ENCODE assay signal across 8 cellular contexts in genomic region chr4:101345271-101345595, GRCh38. TPM values are rescaled to one million over a fixed set of nuclear protein-coding genes. Genes with fewer than 3 reads are reported as not detected.
DNase-seq lines count a peak whose midpoint lies in the region; ATAC-seq and TF ChIP-seq lines count a peak whose summit lies in the region.

No MANE protein-coding gene starts in this region.

- H3K27me3 ChIP-seq in neuronal stem cell (ENCODE audit: control insufficient read depth in 3 of 3, insufficient read depth in 3 of 3, low read depth in 1 of 3, low read length in 3 of 3): peaks cover 0 to 14% (median 0%) of the 10 kb centered on the region in 3 experiments

- peaks cover 19% of the 10 kb centered on the region for H3K27me3 Mint-ChIP-seq in endothelial cell (ENCODE audit: unreplicated experiment)

- peaks cover 8% of the 10 kb centered on the region for H3K36me3 Mint-ChIP-seq in endothelial cell (ENCODE audit: low read depth, unreplicated experiment)

- no peak overlapping the region for H4K91ac ChIP-seq in neuronal stem cell (ENCODE audit: low read depth, low read length, poor library complexity)

- no peak overlapping the region for H2BK120ac ChIP-seq in neuronal stem cell (ENCODE audit: low read depth, low read length)

- H2BK5ac ChIP-seq in neuronal stem cell (ENCODE audit: low read length): no peak overlapping the region

- no peaks in the 10 kb centered on the region for H3K36me3 ChIP-seq in neuronal stem cell (replicated peaks in 1 of 2; ENCODE audit: control insufficient read depth in 2 of 2, insufficient read depth in 2 of 2, low read length in 2 of 2)

- peak overlapping the region; percentile 86 to 90 for H3K4me3 ChIP-seq in neuronal stem cell (ENCODE audit: low read length in 2 of 2)

- peak overlapping the region; percentile 15 for H3K9ac ChIP-seq in neuronal stem cell (ENCODE audit: low read depth, low read length, poor library complexity)

- peak overlapping the region; percentile 50 for H3K27ac ChIP-seq in neuronal stem cell (replicated peaks; ENCODE audit: low read length)

- no peak overlapping the region for H3K23ac ChIP-seq in neuronal stem cell (ENCODE audit: low read depth, low read length, poor library complexity)

- TF ChIP-seq CTCF in endothelial cell (IDR thresholded peaks at IDR 0.05; ENCODE audit: unreplicated experiment): no peak

- no peak overlapping the region for H4K8ac ChIP-seq in neuronal stem cell (ENCODE audit: low read depth, low read length)

- no peaks in the 10 kb centered on the region for H3K9me3 ChIP-seq in neuronal stem cell (replicated peaks in 1 of 2; ENCODE audit: control insufficient read depth in 2 of 2, insufficient read depth in 1 of 2, low read depth in 1 of 2, low read length in 2 of 2)

- H2AK5ac ChIP-seq in neuronal stem cell (ENCODE audit: low read depth, low read length): no peak overlapping the region

- peaks cover 23% of the 10 kb centered on the region for H3K4me1 Mint-ChIP-seq in endothelial cell (ENCODE audit: unreplicated experiment)

- H3K9me3 Mint-ChIP-seq in endothelial cell (ENCODE audit: unreplicated experiment): no peaks in the 10 kb centered on the region

- H3K18ac ChIP-seq in neuronal stem cell (ENCODE audit: low read length): peak overlapping the region; percentile 18

- H3K27ac Mint-ChIP-seq in endothelial cell (ENCODE audit: unreplicated experiment): peak overlapping the region; percentile 89

- whole genome bisulfite sequencing in neuronal stem cell (ENCODE audit: extremely low coverage in 2 of 2, insufficient read length in 2 of 2, insufficient replicate concordance in 1 of 2), 2 donors: no CpG with 5 or more reads among the region's 3 CpGs

- ATAC-seq in HG02763 (IDR thresholded peaks at IDR 0.05; ENCODE audit: unreplicated experiment): no peak

- H3K79me1 ChIP-seq in neuronal stem cell (ENCODE audit: low read depth, low read length): peaks cover 4% of the 10 kb centered on the region

- peak; percentile 65 for DNase-seq in activated CD8-positive, alpha-beta memory T cell treated with anti-CD3 and anti-CD28 coated beads for 24 hours
- no peak for DNase-seq in activated CD8-positive, alpha-beta memory T cell treated with anti-CD3 and anti-CD28 coated beads, Interleukin-2, amount 50 U/mL, for 4 hours
- peak; percentile 33 for DNase-seq in SW480 (ENCODE audit: low spot score)
- peak; percentile 14 for DNase-seq in endothelial cell (ENCODE audit: low spot score)
- no peak for DNase-seq in neuronal stem cell (ENCODE audit: low spot score)
- DNase-seq in putamen (ENCODE audit: low spot score): no peak
- DNase-seq in ecto neural progenitor cell (ENCODE audit: low spot score): no peak

- no peak overlapping the region for H3K4ac ChIP-seq in neuronal stem cell (ENCODE audit: low read length)

- no peak overlapping the region for H2BK12ac ChIP-seq in neuronal stem cell (ENCODE audit: low read length)

- peak overlapping the region; percentile 55 for H3K4me2 ChIP-seq in neuronal stem cell (ENCODE audit: insufficient read depth, low read length, poor library complexity, severe bottlenecking)

- H3K4me3 Mint-ChIP-seq in endothelial cell (ENCODE audit: unreplicated experiment): peak overlapping the region; percentile 99

- peak overlapping the region; percentile 100 for H2AFZ ChIP-seq in neuronal stem cell (ENCODE audit: low read length)

- no peak overlapping the region for H2BK15ac ChIP-seq in neuronal stem cell (ENCODE audit: low read length)

- H3K14ac ChIP-seq in neuronal stem cell (ENCODE audit: low read length): no peak overlapping the region

- peaks cover 0 to 6% of the 10 kb centered on the region in 2 donors for H3K4me1 ChIP-seq in neuronal stem cell (ENCODE audit: control insufficient read depth in 2 of 2, insufficient read depth in 1 of 2, low read depth in 1 of 2, low read length in 2 of 2)

RNA-seq across cellular contexts. Expression of gene PPP3CA, which starts 2.1 kb away (rescaled TPM):
- total RNA-seq in endothelial cell (ENCODE audit: unreplicated experiment): 60.5 TPM
- 40.5 TPM for polyA plus RNA-seq in neuronal stem cell (2013, experiment 1 of 2)
- 43.8 TPM for polyA plus RNA-seq in neuronal stem cell (2013, experiment 2 of 2)

Comparison
In these comparisons a context has a peak if more than half of its experiments do, and no peak if none do; other contexts are left out.
1. DNase-seq: peak in activated CD8-positive, alpha-beta memory T cell treated with anti-CD3 and anti-CD28 coated beads for 24 hours (single experiment), SW480 (single experiment) and endothelial cell (single experiment); none in activated CD8-positive, alpha-beta memory T cell treated with anti-CD3 and anti-CD28 coated beads, Interleukin-2, amount 50 U/mL, for 4 hours (single experiment), neuronal stem cell (single experiment), putamen (single experiment) and ecto neural progenitor cell (single experiment).